In the genomic region with DNA sequence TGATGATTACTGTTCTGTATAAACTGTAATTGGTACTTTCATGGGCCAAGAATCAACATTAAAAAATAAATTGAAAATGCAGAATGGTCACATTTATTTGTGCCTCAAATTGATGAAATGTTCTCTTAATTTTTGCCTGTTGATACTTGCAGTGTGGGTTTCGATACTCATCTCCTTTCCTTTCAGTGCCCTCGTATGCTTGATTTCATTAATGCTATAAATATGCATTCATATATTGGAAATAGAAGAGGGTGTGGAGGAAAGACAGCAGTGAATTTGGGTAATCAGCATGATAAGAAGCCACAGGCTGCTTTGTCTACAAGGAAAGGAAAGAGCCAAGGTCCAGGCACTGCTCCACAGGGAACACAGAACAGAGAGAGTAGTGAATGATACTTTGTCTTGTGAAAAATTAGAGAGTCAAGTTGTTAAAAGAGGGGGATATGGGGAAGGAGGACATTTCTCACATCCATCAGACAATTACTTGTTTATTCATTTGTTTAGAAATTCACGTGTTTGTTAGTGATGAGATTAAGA, we compare ENCODE assay signal across 9 cellular contexts. TPM values are rescaled to one million over a fixed set of nuclear protein-coding genes. Genes with fewer than 3 reads are reported as not detected.
DNase-seq lines count a peak whose midpoint lies in the region; ATAC-seq, FAIRE-seq and TF ChIP-seq lines count a peak whose summit lies in the region.
"Had no signal": no experiment of that assay in that cellular context is flagged by ENCODE, and none has a peak within 500 bp of the region (broad histone marks: within the 10 kb centered on the region; RNA-seq: fewer than 3 reads in every experiment).

No MANE protein-coding gene starts in this region.

- no peak overlapping the region for H3K18ac ChIP-seq in H1 (ENCODE audit: extremely low read depth, low read length)

- H3K23ac ChIP-seq in H1 (ENCODE audit: insufficient read length) = no peak overlapping the region

- TF ChIP-seq EP300 in H1 (IDR thresholded peaks at IDR 0.05; ENCODE audit: borderline replicate concordance in 1 of 2, low read depth in 2 of 2, low read length in 2 of 2) = no peak

- H2BK120ac ChIP-seq in H1 (replicated peaks; ENCODE audit: low read depth, low read length) = no peak overlapping the region

- H2BK15ac ChIP-seq in H1 (ENCODE audit: low read length) = no peak overlapping the region

- no peak overlapping the region for H4K8ac ChIP-seq in H1 (ENCODE audit: extremely low read depth, insufficient read depth, low read length)

- no peaks in the 10 kb centered on the region for H3K36me3 ChIP-seq in H1 (ENCODE audit: control insufficient read depth in 2 of 4, insufficient read depth in 4 of 4, low read length in 3 of 4)
- H3K36me3 ChIP-seq in adrenal gland (replicated peaks in 1 of 2) = no peaks in the 10 kb centered on the region

- H2AFZ ChIP-seq in H1 (ENCODE audit: low read length) = no peak overlapping the region

- intact Hi-C loops in CD14-positive monocyte (cut with micrococcal nuclease) = no loop called here
- intact Hi-C loops in adrenal gland (cut with DNase I) = no loop called here
- intact Hi-C loops in sciatic nerve (cut with DNase I) = no loop called here

- H2BK20ac ChIP-seq in H1 (ENCODE audit: low read length) = no peak overlapping the region

- ATAC-seq in GM19023 (IDR thresholded peaks at IDR 0.05; ENCODE audit: unreplicated experiment) (no peak), GM21390 (IDR thresholded peaks at IDR 0.05; ENCODE audit: unreplicated experiment) (no peak), sciatic nerve (no peak)

- no peaks in the 10 kb centered on the region for H3K9me3 Mint-ChIP-seq in CD14-positive monocyte
- no peaks in the 10 kb centered on the region for H3K9me3 Mint-ChIP-seq in IgD-negative memory B cell
- H3K9me3 Mint-ChIP-seq in nephron progenitor cell = no peaks in the 10 kb centered on the region

- CTCF ChIA-PET in H1 (lab: Charles Lee; ENCODE audit: partially characterized antibody) = no interaction called here

- H3K4me1 ChIP-seq in H1 (replicated peaks in 1 of 4; ENCODE audit: control insufficient read depth in 3 of 4, insufficient read depth in 4 of 4, low read length in 3 of 4) (peaks cover 0 to 8% (median 4%) of the 10 kb centered on the region in 4 experiments; a peak in 5 of 7 replicates), adrenal gland (replicated peaks in 1 of 2) (peaks cover 0 to 10% of the 10 kb centered on the region in 2 donors)

- H3K27ac Mint-ChIP-seq in CD14-positive monocyte (peak overlapping the region in 2 of 7 donors; percentile 80 to 96), IgD-negative memory B cell (no peak overlapping the region), nephron progenitor cell (no peak overlapping the region)

- TF ChIP-seq RAD21 in H1 (IDR thresholded peaks at IDR 0.05 in 1 of 2, conservative IDR thresholded peaks at IDR 0.05 in 1 of 2; ENCODE audit: low read depth in 2 of 2, low read length in 2 of 2) = no peak

- H3K4ac ChIP-seq in H1 (replicated peaks; ENCODE audit: insufficient read length, low read depth, low read length) = no peak overlapping the region

- H3K56ac ChIP-seq in H1 (replicated peaks; ENCODE audit: insufficient read length, low read depth, low read length) = no peak overlapping the region

- POLR2A ChIA-PET in H1 (lab: Charles Lee; ENCODE audit: partially characterized antibody) = no interaction called here

- peaks cover 7% of the 10 kb centered on the region for H3K23me2 ChIP-seq in H1 (ENCODE audit: low read depth, low read length)

- no peak overlapping the region for H4K5ac ChIP-seq in H1 (ENCODE audit: insufficient read length, low read depth, low read length)

- no peak overlapping the region for H2BK12ac ChIP-seq in H1 (ENCODE audit: low read depth, low read length)

- H3K79me2 ChIP-seq in H1 (ENCODE audit: control insufficient read depth in 1 of 2, insufficient read depth in 2 of 2, low read length in 2 of 2) = no peaks in the 10 kb centered on the region

- H3K9me3 ChIP-seq in H1 (ENCODE audit: insufficient read depth in 2 of 2, low read depth in 1 of 2, low read length in 1 of 2) (no peaks in the 10 kb centered on the region), adrenal gland (replicated peaks in 1 of 3) (no peaks in the 10 kb centered on the region)

- no peaks in the 10 kb centered on the region for H3K79me1 ChIP-seq in H1 (ENCODE audit: low read depth, low read length)

- TF ChIP-seq CTCF in CD14-positive monocyte (IDR thresholded peaks at IDR 0.05) = no peak
- no peak for TF ChIP-seq CTCF in H1 (IDR thresholded peaks at IDR 0.05; ENCODE audit: control extremely low read depth in 1 of 3, insufficient read depth in 1 of 3, low read depth in 1 of 3, low read length in 3 of 3)
- no peak for TF ChIP-seq CTCF in nephron progenitor cell (IDR thresholded peaks at IDR 0.05)
- no peak for TF ChIP-seq CTCF in adrenal gland (IDR thresholded peaks at IDR 0.05)

- H3K4me2 ChIP-seq in H1 (ENCODE audit: insufficient read depth in 1 of 2, low read depth in 2 of 2, low read length in 2 of 2) = peak overlapping the region; percentile 77 to 87; a peak in 2 of 4 replicates

- 54% methylated on average over 3 of the region's 3 CpGs; no CpG with 5 or more reads in 1 of the 2 experiments for WGBS in H1 (ENCODE audit: extremely low coverage in 1 of 2, insufficient coverage in 1 of 2, insufficient read length in 1 of 2, insufficient replicate concordance in 2 of 2, low coverage in 1 of 2, low lambda C conversion rate in 2 of 2, missing lambda C conversion rate in 1 of 2), 2 experiments
- 67 to 74% (median 70%) methylated on average over 3 of the region's 3 CpGs for WGBS in adrenal gland, 4 donors

- H3K27me3 ChIP-seq in H1 (replicated peaks in 1 of 4; ENCODE audit: control insufficient read depth in 3 of 4, extremely low read depth in 1 of 4, insufficient read depth in 3 of 4, low read length in 3 of 4) = no peaks in the 10 kb centered on the region
- no peaks in the 10 kb centered on the region for H3K27me3 ChIP-seq in adrenal gland

- TF ChIP-seq POLR2A in H1 (IDR thresholded peaks at IDR 0.05; ENCODE audit: control extremely low read depth in 1 of 2, low read depth in 2 of 2, low read length in 2 of 2) (no peak), adrenal gland (IDR thresholded peaks at IDR 0.05) (no peak)

- H4K20me1 ChIP-seq in H1 (replicated peaks in 1 of 2; ENCODE audit: control insufficient read depth in 1 of 2, insufficient read depth in 2 of 2, low read length in 2 of 2) = no peaks in the 10 kb centered on the region

- H3K14ac ChIP-seq in H1 (ENCODE audit: insufficient read length) = no peak overlapping the region

- H3K27ac ChIP-seq in H1 (ENCODE audit: low read depth, low read length) = no peak overlapping the region
- peak overlapping the region in 2 of 5 donors; percentile 13 to 96 for H3K27ac ChIP-seq in adrenal gland

- no peak overlapping the region for H3K9ac ChIP-seq in H1 (replicated peaks in 1 of 4; ENCODE audit: extremely low read depth in 1 of 4, low read depth in 3 of 4, low read length in 3 of 4)

- no peak overlapping the region for H2BK5ac ChIP-seq in H1 (ENCODE audit: low read depth, low read length)

- H3K4me1 Mint-ChIP-seq in CD14-positive monocyte (peaks cover 20% of the 10 kb centered on the region), IgD-negative memory B cell (peaks cover 21 to 24% (median 23%) of the 10 kb centered on the region in 3 donors), nephron progenitor cell (peaks cover 10% of the 10 kb centered on the region)

- H3K4me3 Mint-ChIP-seq in CD14-positive monocyte (peak overlapping the region; percentile 91 to 95), IgD-negative memory B cell (peak overlapping the region; percentile 97 to 99 (median 98)), nephron progenitor cell (peak overlapping the region; percentile 86)

- no peaks in the 10 kb centered on the region for H3K27me3 Mint-ChIP-seq in CD14-positive monocyte (ENCODE audit: low read depth in 3 of 3)
- H3K27me3 Mint-ChIP-seq in IgD-negative memory B cell = no peaks in the 10 kb centered on the region
- H3K27me3 Mint-ChIP-seq in nephron progenitor cell (ENCODE audit: low read depth, poor library complexity) = peaks cover 13% of the 10 kb centered on the region

- H2AK5ac ChIP-seq in H1 (ENCODE audit: low read depth, low read length) = no peak overlapping the region

- no peaks in the 10 kb centered on the region for H3K36me3 Mint-ChIP-seq in CD14-positive monocyte
- peaks cover 4% of the 10 kb centered on the region for H3K36me3 Mint-ChIP-seq in IgD-negative memory B cell
- H3K36me3 Mint-ChIP-seq in nephron progenitor cell (ENCODE audit: low read depth) = no peaks in the 10 kb centered on the region

- no peak overlapping the region for H4K91ac ChIP-seq in H1 (replicated peaks; ENCODE audit: insufficient read length, low read length)

- DNase-seq in CD14-positive monocyte (ENCODE audit: low spot score) (no peak), H1 (ENCODE audit: low read depth in 1 of 2, low spot score in 2 of 2) (no peak), nephron progenitor cell (no peak), adrenal gland (no peak), sciatic nerve (ENCODE audit: low spot score) (no peak)
- DNase-seq: activated CD4-positive, CD25-positive, alpha-beta regulatory T cell had no signal

- peak overlapping the region in 1 of 4 experiments; percentile 80; a peak in 1 of 8 replicates for H3K4me3 ChIP-seq in H1 (ENCODE audit: extremely low read depth in 1 of 4, insufficient read depth in 2 of 4, low read depth in 3 of 4, low read length in 4 of 4)
- H3K4me3 ChIP-seq in adrenal gland = peak overlapping the region in 1 of 4 donors; percentile 96

- FAIRE-seq in H1 (lab: Jason Lieb, UNC) = peak; percentile 28

TF ChIP-seq in H1, 55 proteins besides CTCF, POLR2A, EP300 and RAD21 (continues in another document):
- TF ChIP-seq ZNF274 (IDR thresholded peaks at IDR 0.05; ENCODE audit: borderline replicate concordance, extremely low read depth, low read length) (no peak), HDAC2 (IDR thresholded peaks at IDR 0.05; ENCODE audit: borderline replicate concordance in 1 of 2, low read depth in 2 of 2, low read length in 2 of 2) (no peak), RBBP5 (IDR thresholded peaks at IDR 0.05; ENCODE audit: borderline replicate concordance, low read depth, low read length) (no peak), SP1 (IDR thresholded peaks at IDR 0.05; ENCODE audit: low read depth, low read length) (no peak)

RNA-seq across cellular contexts. Expression of a gene that starts 1.0 kb away (rescaled TPM):
- polyA plus RNA-seq in CD14-positive monocyte = 10 to 100 TPM in 1 of 2 donors, 1 to 10 TPM in 1; 8.6 to 12.2 TPM
- 13.1 TPM for polyA plus RNA-seq in IgD-negative memory B cell
- total RNA-seq in H1 (2021; fragmentation: NEBNext Ultra II Directional; extraction: Animal tissue kit (Norgen Biotek cat#: 25700)) = 1.5 and 1.6 TPM in 2 replicates
- 0.53 and 1.00 TPM in 2 replicates for polyA plus RNA-seq in H1 (2011; rRNA removed)
- polyA plus RNA-seq in H1 (2011; cell fraction: cytosol; rRNA removed) = 1.2 TPM
- polyA plus RNA-seq in H1 (2011; cell fraction: nucleus; rRNA removed) = 0.53 TPM
- 1.3 to 1.6 TPM (median 1.4 TPM) in 4 replicates for polyA plus RNA-seq in H1 (2012, experiment 1 of 2)
- polyA plus RNA-seq in H1 (2012, experiment 2 of 2) = 0.04 TPM
- polyA plus RNA-seq in H1 (2013, experiment 1 of 2) = 0.77 TPM
- 1.2 TPM for polyA plus RNA-seq in H1 (2013, experiment 2 of 2)
- 1.5 and 4.5 TPM in 2 replicates for polyA minus RNA-seq in H1 (2011; rRNA and poly(A)+ RNA removed)
- polyA minus RNA-seq in H1 (2011; cell fraction: cytosol; rRNA and poly(A)+ RNA removed) = 1.7 TPM
- 4.7 TPM for polyA minus RNA-seq in H1 (2011; cell fraction: nucleus; rRNA and poly(A)+ RNA removed)
- 10 to 100 TPM in 6 of 8 donors, 1 to 10 TPM in 2; 8.0 to 26.2 (median 14.7) TPM for total RNA-seq in adrenal gland
- polyA plus RNA-seq in adrenal gland = 10 to 100 TPM in 1 of 3 donors, 1 to 10 TPM in 2; 2.8 to 12.7 (median 3.0) TPM
- 29.6 TPM for total RNA-seq in sciatic nerve
